Comparison of ENCODE assay signal across 16 cellular contexts in genomic region chr10:100816671-100817070, GRCh38.
"Had no signal": no experiment of that assay in that cellular context is flagged by ENCODE, and none has a peak within 500 bp of the region (broad histone marks: within the 10 kb centered on the region; RNA-seq: fewer than 3 reads in every experiment).

No MANE protein-coding gene starts in this region.

- ATAC-seq: body of pancreas had no signal

- H3K9me3 Mint-ChIP-seq: nephron had no signal

- H3K4me1 Mint-ChIP-seq: nephron had no signal

- H3K36me3 ChIP-seq: suprapubic skin, transverse colon had no signal

- H3K27me3 ChIP-seq: body of pancreas had no signal

- H3K27ac ChIP-seq: body of pancreas, suprapubic skin, transverse colon, VCaP had no signal

- H3K4me1 ChIP-seq: body of pancreas, suprapubic skin, transverse colon had no signal

- DNase-seq: activated CD4-positive, alpha-beta T cell treated with anti-CD3 and anti-CD28 coated beads, Interleukin-2, amount 50 U/mL, for 4 hours; activated naive CD4-positive, alpha-beta T cell treated with Interleukin-2 at 50 U/mL for 16 hours; body of pancreas; erythroblast; foreskin melanocyte; hypothalamus; midbrain; retina; stimulated activated CD4-positive, alpha-beta T cell treated with anti-CD3 and anti-CD28 coated beads, Interleukin-2, amount 100 ng/mL, for 24 hours; stimulated activated naive CD4-positive, alpha-beta T cell treated with Interleukin-2 at 50 U/mL for 16 hours; T-helper 2 cell; transverse colon had no signal

- H3K27ac Mint-ChIP-seq: nephron had no signal

- H3K4me3 ChIP-seq: body of pancreas, lung, suprapubic skin, transverse colon had no signal

- H3K9me3 ChIP-seq: body of pancreas, suprapubic skin, transverse colon had no signal

- H3K4me3 Mint-ChIP-seq: nephron had no signal
